In the genomic region with DNA sequence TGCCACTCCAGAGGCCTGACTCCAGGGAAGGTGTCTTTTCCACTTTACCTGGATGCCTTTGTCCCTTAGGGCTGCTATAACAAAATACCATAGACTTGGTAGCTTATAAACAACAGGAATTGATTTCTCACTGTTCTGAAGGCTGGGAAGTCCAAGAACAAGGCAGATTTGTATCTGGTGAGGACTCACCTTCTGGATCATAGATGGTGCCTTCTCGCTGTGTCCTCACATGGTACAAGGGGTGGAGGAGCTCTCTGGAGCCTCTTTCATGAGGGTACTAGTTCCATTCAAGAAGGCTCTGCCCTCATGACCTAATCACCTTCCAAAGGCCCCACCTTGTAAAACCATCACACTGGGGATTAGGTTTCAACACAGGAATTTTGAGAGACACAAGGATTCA, we compare ENCODE assay signal across 31 cellular contexts. TPM values are rescaled to one million over a fixed set of nuclear protein-coding genes. Genes with fewer than 3 reads are reported as not detected.
"Had no signal": no experiment of that assay in that cellular context is flagged by ENCODE, and none has a peak within 500 bp of the region (broad histone marks: within the 10 kb centered on the region; RNA-seq: fewer than 3 reads in every experiment).

No MANE protein-coding gene starts in this region.

- DNase-seq: activated CD4-positive, alpha-beta memory T cell treated with anti-CD3 and anti-CD28 coated beads, Interleukin-2, amount 10 ng/mL, durations not matched to agents 7 days and 5 days; activated CD4-positive, alpha-beta T cell treated with anti-CD3 and anti-CD28 coated beads for 1 hour; activated CD4-positive, alpha-beta T cell treated with anti-CD3 and anti-CD28 coated beads for 36 hours; activated CD4-positive, alpha-beta T cell treated with anti-CD3 and anti-CD28 coated beads for 48 hours; activated CD4-positive, alpha-beta T cell treated with anti-CD3 and anti-CD28 coated beads, Interleukin-2, amount 10 ng/mL, durations not matched to agents 7 days and 5 days; activated CD4-positive, alpha-beta T cell treated with anti-CD3 and anti-CD28 coated beads, Interleukin-2, amount 50 U/mL, for 48 hours; activated CD4-positive, CD25-positive, alpha-beta regulatory T cell; activated CD8-positive, alpha-beta memory T cell treated with anti-CD3 and anti-CD28 coated beads for 24 hours; activated CD8-positive, alpha-beta memory T cell treated with anti-CD3 and anti-CD28 coated beads, Interleukin-2, amount 10 ng/mL, durations not matched to agents 7 days and 5 days; activated CD8-positive, alpha-beta memory T cell treated with anti-CD3 and anti-CD28 coated beads, Interleukin-2, amount 50 U/mL, for 48 hours; activated CD8-positive, alpha-beta T cell treated with anti-CD3 and anti-CD28 coated beads, Interleukin-2, amount 10 ng/mL, durations not matched to agents 7 days and 5 days; activated effector memory CD4-positive, alpha-beta T cell treated with Interleukin-2 at 50 U/mL for 16 hours; activated gamma-delta T cell; activated naive CD4-positive, alpha-beta T cell treated with anti-CD3 and anti-CD28 coated beads, Interleukin-2, amount 10 ng/mL, durations not matched to agents 7 days and 5 days; activated naive CD4-positive, alpha-beta T cell treated with Interleukin-2 at 50 U/mL for 16 hours; activated naive CD8-positive, alpha-beta T cell treated with anti-CD3 and anti-CD28 coated beads, Interleukin-2, amount 10 ng/mL, durations not matched to agents 7 days and 5 days; activated naive CD8-positive, alpha-beta T cell treated with anti-CD3 and anti-CD28 coated beads, Interleukin-2, amount 50 U/mL, for 24 hours; activated T-cell treated with anti-CD3 and anti-CD28 coated beads, Interleukin-2, amount 50 U/mL, for 24 hours; activated T-cell treated with anti-CD3 and anti-CD28 coated beads, Interleukin-2, amount 50 U/mL, for 48 hours; aorta; body of pancreas; brain microvascular endothelial cell; central memory CD4-positive, alpha-beta T cell; T-helper 1 cell; T-helper 2 cell; T-helper 9 cell; WERI-Rb-1 had no signal

- H3K27me3 ChIP-seq: body of pancreas, brain microvascular endothelial cell, breast epithelium had no signal

- H3K4me3 ChIP-seq: body of pancreas, breast epithelium had no signal

- H3K27ac ChIP-seq: body of pancreas, brain microvascular endothelial cell, breast epithelium had no signal

- ATAC-seq: activated CD4-positive, alpha-beta T cell treated with anti-CD3 and anti-CD28 coated beads for 36 hours; activated CD4-positive, CD25-positive, alpha-beta regulatory T cell treated with anti-CD3 and anti-CD28 coated beads, Interleukin-2, amount 50 U/mL, for 24 hours; activated CD8-positive, alpha-beta memory T cell treated with anti-CD3 and anti-CD28 coated beads, Interleukin-2, amount 10 ng/mL, durations not matched to agents 7 days and 5 days; activated CD8-positive, alpha-beta T cell treated with anti-CD3 and anti-CD28 coated beads, Interleukin-2, amount 10 ng/mL, durations not matched to agents 7 days and 5 days; activated naive CD8-positive, alpha-beta T cell treated with anti-CD3 and anti-CD28 coated beads, Interleukin-2, amount 50 U/mL, for 24 hours; body of pancreas; WTC11 had no signal

- H3K36me3 ChIP-seq: brain microvascular endothelial cell, breast epithelium, WERI-Rb-1 had no signal

- H3K4me1 ChIP-seq: body of pancreas, breast epithelium had no signal

- H3K9me3 ChIP-seq: body of pancreas, breast epithelium had no signal

- FAIRE-seq: astrocyte had no signal

RNA-seq across cellular contexts. Expression of gene SLC4A3, which starts 52.1 kb away (rescaled TPM):
- total RNA-seq: activated CD4-positive, alpha-beta memory T cell treated with anti-CD3 and anti-CD28 coated beads, Interleukin-2, amount 10 ng/mL, durations not matched to agents 7 days and 5 days; activated CD4-positive, alpha-beta T cell treated with anti-CD3 and anti-CD28 coated beads, Interleukin-2, amount 10 ng/mL, durations not matched to agents 7 days and 5 days; activated CD8-positive, alpha-beta memory T cell treated with anti-CD3 and anti-CD28 coated beads, Interleukin-2, amount 10 ng/mL, durations not matched to agents 7 days and 5 days; activated CD8-positive, alpha-beta T cell treated with anti-CD3 and anti-CD28 coated beads, Interleukin-2, amount 10 ng/mL, durations not matched to agents 7 days and 5 days; activated naive CD8-positive, alpha-beta T cell treated with anti-CD3 and anti-CD28 coated beads, Interleukin-2, amount 10 ng/mL, durations not matched to agents 7 days and 5 days had no signal
